ENCODE assay signal across 11 cellular contexts in the genomic region with DNA sequence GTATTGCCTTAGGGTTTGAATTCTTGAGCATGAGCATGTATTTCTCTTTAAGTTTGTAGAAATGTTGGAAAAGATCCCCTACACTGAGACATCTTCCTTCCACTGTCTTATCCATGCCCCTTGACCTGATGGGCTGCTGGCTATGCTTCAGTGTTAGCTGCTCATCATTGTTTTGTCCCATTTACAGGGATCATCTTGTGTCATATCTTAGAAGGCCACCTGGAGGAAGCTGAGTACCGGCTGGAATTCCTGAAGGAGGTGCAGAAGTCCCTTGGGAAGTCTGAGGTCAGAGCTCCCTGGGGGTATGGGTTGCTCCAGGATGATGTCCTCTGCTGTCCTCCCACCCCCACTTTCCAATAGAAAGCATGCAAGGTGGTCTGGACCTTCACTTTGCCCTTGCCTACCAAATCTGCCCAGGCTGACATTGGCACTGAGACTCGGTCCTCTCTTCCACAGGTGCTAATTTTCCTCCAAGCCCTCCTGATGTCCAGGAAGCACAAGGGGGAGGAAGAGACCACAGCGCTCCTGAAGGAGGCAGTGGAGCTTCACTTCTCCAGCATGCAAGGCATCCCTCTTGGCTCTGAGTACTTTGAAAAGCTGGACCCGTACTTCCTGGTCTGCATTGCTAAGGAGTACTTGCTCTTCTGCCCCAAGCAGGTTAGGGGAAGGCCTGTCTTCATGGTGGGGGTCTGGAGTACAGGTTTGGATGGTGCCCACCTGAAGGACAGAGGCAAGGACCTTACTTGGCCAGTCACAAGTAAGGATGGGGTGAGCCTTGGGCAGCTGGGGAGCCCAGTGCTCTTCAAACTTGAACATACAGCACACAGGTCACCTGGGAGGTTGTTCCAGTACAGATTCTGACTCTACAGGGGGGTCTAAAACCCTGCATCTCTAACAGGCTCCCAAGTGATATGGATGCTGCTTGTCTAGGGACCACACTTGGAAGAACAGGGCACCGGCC. TPM values are rescaled to one million over a fixed set of nuclear protein-coding genes. Genes with fewer than 3 reads are reported as not detected.
DNase-seq lines count a peak whose midpoint lies in the region; ATAC-seq, FAIRE-seq and TF ChIP-seq lines count a peak whose summit lies in the region.
"Had no signal": no experiment of that assay in that cellular context is flagged by ENCODE, and none has a peak within 500 bp of the region (broad histone marks: within the 10 kb centered on the region; RNA-seq: fewer than 3 reads in every experiment).

No MANE protein-coding gene starts in this region.

- H3K36me3 ChIP-seq in SK-N-SH (replicated peaks in 1 of 2; ENCODE audit: control insufficient read depth in 1 of 2, insufficient read depth in 2 of 2, low read length in 1 of 2) (no peaks in the 10 kb centered on the region), heart left ventricle (peaks cover 0 to 9% (median 0%) of the 10 kb centered on the region in 9 donors), sigmoid colon (no peaks in the 10 kb centered on the region)

- no peak overlapping the region for H2AFZ ChIP-seq in SK-N-SH (ENCODE audit: low read depth)

- H3K79me2 ChIP-seq in SK-N-SH (ENCODE audit: insufficient read depth) = no peaks in the 10 kb centered on the region

- no peaks in the 10 kb centered on the region for H3K9me2 ChIP-seq in SK-N-SH

- CTCF ChIA-PET in SK-N-SH (lab: Yijun Ruan, JAX) = interaction anchor here (1.0 to 14.8 kb wide), 8 partner anchors 7 to 165 kb away, joined by 3 to 223 read pairs (median 8); a partner anchor contains a TSS

- H3K9ac ChIP-seq in SK-N-SH = no peak overlapping the region

- H4K20me1 ChIP-seq in SK-N-SH (ENCODE audit: insufficient read depth) = no peaks in the 10 kb centered on the region

- no peak for DNase-seq in GM13977 (ENCODE audit: low spot score)
- no peak for DNase-seq in SK-N-SH
- peak in 1 of 5 donors; percentile 13 for DNase-seq in heart left ventricle
- DNase-seq in sigmoid colon = peak; percentile 64
- no peak for DNase-seq in stimulated activated naive CD4-positive, alpha-beta T cell treated with Interleukin-2 at 50 U/mL for 16 hours (lab: John Stamatoyannopoulos, UW)
- DNase-seq in GM12891 (ENCODE audit: insufficient read length, low spot score) = no peak
- DNase-seq in activated naive CD4-positive, alpha-beta T cell (lab: John Stamatoyannopoulos, UW) = no peak
- DNase-seq: activated naive CD4-positive, alpha-beta T cell treated with anti-CD3 and anti-CD28 coated beads, Interleukin-2, amount 50 U/mL, for 16 hours; immature natural killer cell had no signal

- H3K4me3 ChIP-seq in SK-N-SH (ENCODE audit: low read depth in 2 of 2, low read length in 1 of 2) = no peak overlapping the region
- H3K4me3 ChIP-seq in heart left ventricle = no peak overlapping the region
- H3K4me3 ChIP-seq in sigmoid colon = no peak overlapping the region

- H3K27ac ChIP-seq in SK-N-SH (ENCODE audit: low read depth in 2 of 2, low read length in 1 of 2) = peak overlapping the region in 1 of 2 experiments; percentile 6; a peak in 1 of 4 replicates
- H3K27ac ChIP-seq in heart left ventricle = no peak overlapping the region
- peak overlapping the region; percentile 18 to 65 (median 28) for H3K27ac ChIP-seq in sigmoid colon

- POLR2A ChIA-PET in SK-N-SH (lab: Yijun Ruan, JAX) = no interaction called here

- TF ChIP-seq CTCF in GM13977 (IDR thresholded peaks at IDR 0.05; ENCODE audit: extremely low read depth, insufficient read depth, missing control alignments) (peak; percentile 5), SK-N-SH (IDR thresholded peaks at IDR 0.05) (peak; percentile 46), heart left ventricle (IDR thresholded peaks at IDR 0.05) (peak in 7 of 12 donors; percentile 11 to 42 (median 25)), sigmoid colon (IDR thresholded peaks at IDR 0.05) (peak in 2 of 4 experiments; percentile 23 to 35)

- FAIRE-seq in GM12891 (lab: Jason Lieb, UNC) = no peak
- FAIRE-seq: GM18507 had no signal

- H3K9me3 ChIP-seq in SK-N-SH = no peaks in the 10 kb centered on the region
- H3K9me3 ChIP-seq in heart left ventricle = no peaks in the 10 kb centered on the region
- no peaks in the 10 kb centered on the region for H3K9me3 ChIP-seq in sigmoid colon

- intact Hi-C loops in heart left ventricle (cut with DNase I) (loop anchor here in 6 of 10 donors (1.0 to 5.0 kb wide), 7 partner anchors 62 to 164 kb away; a partner anchor contains a TSS), sigmoid colon (cut with DNase I) (loop anchor here (5.0 kb wide), 1 partner anchor 67 kb away; a partner anchor contains a TSS)

- H3K27me3 ChIP-seq in SK-N-SH (ENCODE audit: insufficient read depth) (no peaks in the 10 kb centered on the region), heart left ventricle (no peaks in the 10 kb centered on the region), sigmoid colon (no peaks in the 10 kb centered on the region)

- 0 out of 4 replicates have a peak, but pooled peaks cover 0 to 6% of the 10 kb centered on the region in 2 experiments for H3K4me1 ChIP-seq in SK-N-SH (ENCODE audit: control insufficient read depth in 1 of 2, insufficient read depth in 2 of 2, low read depth in 1 of 2, low read length in 1 of 2)
- H3K4me1 ChIP-seq in heart left ventricle = peaks cover 0 to 17% (median 3%) of the 10 kb centered on the region in 12 donors
- H3K4me1 ChIP-seq in sigmoid colon = peaks cover 0 to 14% (median 10%) of the 10 kb centered on the region in 4 donors

- H3F3A ChIP-seq in SK-N-SH (replicated peaks; ENCODE audit: insufficient read depth) = no peaks in the 10 kb centered on the region

- TF ChIP-seq EP300 in SK-N-SH (IDR thresholded peaks at IDR 0.05; ENCODE audit: borderline replicate concordance in 1 of 2, low read depth in 1 of 2, low read length in 1 of 2) (no peak), sigmoid colon (IDR thresholded peaks at IDR 0.05) (no peak)

- in situ Hi-C loops in GM13977 (cut with MboI; ENCODE audit: low pct_unique_long_range_greater_than_20kb, low sequenced_read_pairs, unreplicated experiment) = no loop called here

- 89% methylated on average over 4 of the region's 5 CpGs for WGBS in SK-N-SH (ENCODE audit: low lambda C conversion rate)
- WGBS in heart left ventricle, 4 donors = 63 to 75% (median 71%) methylated on average over 4 to 5 of the region's 5 CpGs
- 50 to 73% methylated on average over 5 of the region's 5 CpGs for WGBS in sigmoid colon, 2 donors

- H3K4me2 ChIP-seq in SK-N-SH = peak overlapping the region; percentile 37

- peak in 3 of 4 donors; percentile 13 to 47 (median 44) for ATAC-seq in heart left ventricle
- no peak for ATAC-seq in HG03095 (IDR thresholded peaks at IDR 0.05; ENCODE audit: unreplicated experiment)

- peak; percentile 38; the same call in 1 of the 2 replicates for TF ChIP-seq RAD21 in SK-N-SH (IDR thresholded peaks at IDR 0.05; ENCODE audit: low read length)

- TF ChIP-seq POLR2A in heart left ventricle (IDR thresholded peaks at IDR 0.05) (no peak), sigmoid colon (IDR thresholded peaks at IDR 0.05) (no peak), GM12891 (IDR thresholded peaks at IDR 0.05; ENCODE audit: low read depth, low read length) (no peak)

TF ChIP-seq in SK-N-SH, 30 proteins besides CTCF, POLR2A, EP300 and RAD21:
- TF ChIP-seq RFX5 (IDR thresholded peaks at IDR 0.05; ENCODE audit: low read length) (no peak), YY1 (IDR thresholded peaks at IDR 0.05; ENCODE audit: low read depth) (no peak), GABPA (IDR thresholded peaks at IDR 0.05; ENCODE audit: low read depth) (no peak), TCF12 (IDR thresholded peaks at IDR 0.05) (no peak)
TF ChIP-seq in SK-N-SH: peak in this region for 0.

TF ChIP-seq in GM12891, 5 proteins besides CTCF, POLR2A, EP300 and RAD21:
- TF ChIP-seq SPI1 (IDR thresholded peaks at IDR 0.05; ENCODE audit: low read depth, low read length) (no peak), TAF1 (IDR thresholded peaks at IDR 0.05; ENCODE audit: low read depth, low read length) (no peak), PAX5 (IDR thresholded peaks at IDR 0.05; ENCODE audit: insufficient read depth, low read length, severe bottlenecking) (no peak), POLR2AphosphoS5 (IDR thresholded peaks at IDR 0.05; ENCODE audit: low read depth, low read length) (no peak), POU2F2 (IDR thresholded peaks at IDR 0.05; ENCODE audit: low read depth, low read length) (no peak)

RNA-seq across cellular contexts. Expression of a gene that starts 17.7 kb away (rescaled TPM):
- 3.9 and 4.2 TPM in 2 replicates for polyA plus RNA-seq in SK-N-SH (2012; rRNA removed)
- 1.0 and 1.5 TPM in 2 replicates for polyA plus RNA-seq in SK-N-SH (2012; cell fraction: cytosol; rRNA removed)
- polyA plus RNA-seq in SK-N-SH (2012; cell fraction: nucleus; rRNA removed) = 20.1 and 22.2 TPM in 2 replicates
- 1 to 10 TPM in 7 of 9 donors, under 1 TPM in 2; 0.83 to 4.8 (median 2.0) TPM for total RNA-seq in heart left ventricle
- 1 to 10 TPM in 1 of 2 donors, under 1 TPM in 1; 0.72 to 1.9 TPM for polyA plus RNA-seq in heart left ventricle
- 1 to 10 TPM; 2.9 to 7.1 (median 4.4) TPM for total RNA-seq in sigmoid colon
- polyA plus RNA-seq in sigmoid colon = 1 to 10 TPM in 2 of 3 donors, under 1 TPM in 1; 0.60 to 6.0 (median 2.8) TPM
- 1.9 TPM for polyA plus RNA-seq in GM12891 (2012; ENCODE audit: low read depth, missing spikeins)

RNA-seq across cellular contexts. Expression of a gene that starts 17.7 kb away (rescaled TPM):
- polyA plus RNA-seq in SK-N-SH (2012; rRNA removed) (44.3 and 56.2 TPM in 2 replicates), heart left ventricle (10 to 100 TPM; 19.9 to 43.3 TPM), sigmoid colon (10 to 100 TPM; 35.4 to 54.5 (median 40.7) TPM)
- polyA plus RNA-seq in SK-N-SH (2012; cell fraction: cytosol; rRNA removed) = 18.6 and 24.9 TPM in 2 replicates
- polyA plus RNA-seq in SK-N-SH (2012; cell fraction: nucleus; rRNA removed) = 197 and 204 TPM in 2 replicates
- total RNA-seq in heart left ventricle (10 to 100 TPM; 35.3 to 52.5 (median 42.3) TPM), sigmoid colon (10 to 100 TPM; 43.5 to 49.9 (median 48.9) TPM)
- polyA plus RNA-seq in GM12891 (2012; ENCODE audit: low read depth, missing spikeins) = 18.7 TPM

RNA-seq across cellular contexts. Expression of a gene that starts 28.2 kb away (rescaled TPM):
- 24.5 and 26.3 TPM in 2 replicates for polyA plus RNA-seq in SK-N-SH (2012; rRNA removed)
- 12.5 and 13.2 TPM in 2 replicates for polyA plus RNA-seq in SK-N-SH (2012; cell fraction: cytosol; rRNA removed)
- 43.9 and 63.0 TPM in 2 replicates for polyA plus RNA-seq in SK-N-SH (2012; cell fraction: nucleus; rRNA removed)
- 10 to 100 TPM in 7 of 9 donors, 1 to 10 TPM in 2; 5.3 to 27.3 (median 17.2) TPM for total RNA-seq in heart left ventricle
- 10 to 100 TPM in 1 of 2 donors, 1 to 10 TPM in 1; 9.3 to 40.3 TPM for polyA plus RNA-seq in heart left ventricle
- 100 to 1,000 TPM in 1 of 4 donors, 10 to 100 TPM in 3; 12.8 to 135 (median 21.9) TPM for total RNA-seq in sigmoid colon
- polyA plus RNA-seq in sigmoid colon = 10 to 100 TPM; 15.6 to 26.7 (median 16.9) TPM
- 20.2 TPM for polyA plus RNA-seq in GM12891 (2012; ENCODE audit: low read depth, missing spikeins)

Comparison
In these comparisons a context has a peak if more than half of its experiments do, and no peak if none do; other contexts are left out.
1. H3K27ac ChIP-seq: peak in sigmoid colon (4 of 4); none in heart left ventricle (0 of 12).